ENCODE assay signal across 8 cellular contexts in the genomic region with DNA sequence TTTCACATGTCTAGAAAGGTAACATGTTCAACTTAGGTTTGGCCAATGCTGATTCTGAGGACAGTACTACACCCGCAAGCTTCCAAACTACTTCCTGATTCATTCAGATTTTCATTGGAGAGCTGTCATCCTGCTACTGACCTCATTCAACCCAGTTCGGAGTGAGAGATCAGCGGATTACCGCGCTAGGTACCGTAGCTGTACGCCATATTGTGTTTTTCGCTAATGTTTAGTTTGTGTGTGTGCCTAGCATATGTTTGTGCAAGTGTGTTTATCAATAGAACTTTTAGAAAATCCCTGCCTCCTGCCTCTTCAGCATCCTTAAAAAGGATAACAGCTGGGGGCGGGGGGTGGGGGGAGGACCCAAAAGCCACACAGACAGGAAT. TPM values are rescaled to one million over a fixed set of nuclear protein-coding genes. Genes with fewer than 3 reads are reported as not detected.
DNase-seq lines count a peak whose midpoint lies in the region; ATAC-seq and TF ChIP-seq lines count a peak whose summit lies in the region.

No MANE protein-coding gene starts in this region.

- CTCF ChIA-PET in PC-3 (lab: Charles Lee), result interaction anchor here (0.7 kb wide), 1 partner anchor 638 kb away, joined by 4 read pairs; no protein-coding TSS in a partner anchor

- no peaks in the 10 kb centered on the region for H3K9me3 ChIP-seq in HUES64 (ENCODE audit: insufficient read depth, low read depth, low read length)
- no peaks in the 10 kb centered on the region for H3K9me3 ChIP-seq in PC-3 (ENCODE audit: low read length)
- no peaks in the 10 kb centered on the region for H3K9me3 ChIP-seq in neuron (ENCODE audit: low read length)

- 3% methylated on average over 8 of the region's 9 CpGs for whole genome bisulfite sequencing in HUES64
- under 1% methylated on average over 9 of the region's 9 CpGs for WGBS in urinary bladder

- H3K27ac ChIP-seq in HUES64 (ENCODE audit: low read depth, low read length) (no peak overlapping the region), PC-3 (ENCODE audit: low read length) (peak overlapping the region; percentile 33), urinary bladder (ENCODE audit: low read depth) (peak overlapping the region; percentile 97)

- BruUV-seq in PC-3 (replicated peaks; lab: Mats Ljungman, UMichigan), result no TSS peak

- no peaks in the 10 kb centered on the region for H4K20me1 ChIP-seq in PC-3 (ENCODE audit: low read length)

- H3K36me3 ChIP-seq in HUES64 (ENCODE audit: insufficient read depth, low read length) (no peaks in the 10 kb centered on the region), PC-3 (ENCODE audit: low read depth, low read length) (no peaks in the 10 kb centered on the region), neuron (ENCODE audit: insufficient read depth, low read length) (no peaks in the 10 kb centered on the region), urinary bladder (ENCODE audit: insufficient read depth) (no peaks in the 10 kb centered on the region)

- H3K4me3 ChIP-seq in HUES64 (ENCODE audit: low read length) (peak overlapping the region; percentile 97), PC-3 (ENCODE audit: low read length) (peak overlapping the region; percentile 89), fibroblast of villous mesenchyme (ENCODE audit: low read depth, low read length) (peak overlapping the region; percentile 83), neuron (ENCODE audit: low read length) (peak overlapping the region; percentile 87), urinary bladder (ENCODE audit: low read depth, low read length) (peak overlapping the region; percentile 49)

- H3K9me2 ChIP-seq in PC-3 (replicated peaks; ENCODE audit: low read length), result no peaks in the 10 kb centered on the region

- no peak for TF ChIP-seq CTCF in PC-3 (conservative IDR thresholded peaks at IDR 0.05; ENCODE audit: low read depth, low read length)
- TF ChIP-seq CTCF in fibroblast of villous mesenchyme (IDR thresholded peaks at IDR 0.05; ENCODE audit: insufficient read depth, low read depth, low read length), result no peak

- H3K4me2 ChIP-seq in PC-3 (ENCODE audit: low read length), result peak overlapping the region; percentile 98

- no peaks in the 10 kb centered on the region for H3F3A ChIP-seq in PC-3 (ENCODE audit: low read length, unreplicated experiment)

- peak; percentile 3 for ATAC-seq in PC-3

- peak overlapping the region; percentile 83 for H3K9ac ChIP-seq in HUES64 (ENCODE audit: low read depth, low read length)
- peak overlapping the region; percentile 78 for H3K9ac ChIP-seq in PC-3 (ENCODE audit: low read length)

- DNase-seq in D341Med (ENCODE audit: low spot score) (peak; percentile 46), PC-3 (peak; percentile 53), fibroblast of villous mesenchyme (ENCODE audit: low read depth) (peak; percentile 69), cortex of kidney (lab: John Stamatoyannopoulos, UW) (no peak)
- DNase-seq in activated effector memory CD4-positive, alpha-beta T cell treated with anti-CD3 and anti-CD28 coated beads, Interleukin-2, amount 50 U/mL, for 16 hours, result peak; percentile 78

- POLR2A ChIA-PET in PC-3 (lab: Charles Lee; ENCODE audit: unreplicated experiment), result interaction anchor here (0.6 to 1.2 kb wide), 2 partner anchors 20 to 104 kb away, joined by 9 to 20 read pairs; no protein-coding TSS in a partner anchor

- H2AFZ ChIP-seq in PC-3 (ENCODE audit: low read length), result peak overlapping the region; percentile 98
- peak overlapping the region; percentile 90 for H2AFZ ChIP-seq in neuron (ENCODE audit: low read depth, low read length)

- H3K79me2 ChIP-seq in PC-3 (ENCODE audit: low read length), result no peaks in the 10 kb centered on the region

- intact Hi-C loops in PC-3 (cut with micrococcal nuclease), result loop anchor here (2.0 to 5.0 kb wide), 4 partner anchors 45 to 661 kb away; no protein-coding TSS in a partner anchor

- H3K4me1 ChIP-seq in HUES64 (ENCODE audit: insufficient read depth, low read length), result peaks cover 9% of the 10 kb centered on the region
- peaks cover 7% of the 10 kb centered on the region; the same call in 1 of the 2 replicates for H3K4me1 ChIP-seq in PC-3 (ENCODE audit: insufficient read depth, low read length)
- H3K4me1 ChIP-seq in neuron (ENCODE audit: insufficient read depth, low read length), result peaks cover 20% of the 10 kb centered on the region
- no peaks in the 10 kb centered on the region for H3K4me1 ChIP-seq in urinary bladder (ENCODE audit: insufficient read depth)

- H3K27me3 ChIP-seq in HUES64 (ENCODE audit: insufficient read depth, low read length) (no peaks in the 10 kb centered on the region), PC-3 (ENCODE audit: low read length) (no peaks in the 10 kb centered on the region), neuron (ENCODE audit: insufficient read depth, low read length) (no peaks in the 10 kb centered on the region)

RNA-seq across cellular contexts. Expression of gene ZBTB20, which starts 1.1 kb away (rescaled TPM):
- polyA plus RNA-seq in HUES64 (2013, experiment 1 of 2), result 0.45 TPM
- 0.89 TPM for polyA plus RNA-seq in HUES64 (2013, experiment 2 of 2)
- total RNA-seq in PC-3 (2014; rRNA removed) (1.3 and 3.7 TPM in 2 replicates), fibroblast of villous mesenchyme (22.9 and 28.1 TPM in 2 replicates), urinary bladder (99.9 TPM)
- 1.5 TPM for polyA plus RNA-seq in urinary bladder
